ENCODE assay signal across 16 cellular contexts in the genomic region with DNA sequence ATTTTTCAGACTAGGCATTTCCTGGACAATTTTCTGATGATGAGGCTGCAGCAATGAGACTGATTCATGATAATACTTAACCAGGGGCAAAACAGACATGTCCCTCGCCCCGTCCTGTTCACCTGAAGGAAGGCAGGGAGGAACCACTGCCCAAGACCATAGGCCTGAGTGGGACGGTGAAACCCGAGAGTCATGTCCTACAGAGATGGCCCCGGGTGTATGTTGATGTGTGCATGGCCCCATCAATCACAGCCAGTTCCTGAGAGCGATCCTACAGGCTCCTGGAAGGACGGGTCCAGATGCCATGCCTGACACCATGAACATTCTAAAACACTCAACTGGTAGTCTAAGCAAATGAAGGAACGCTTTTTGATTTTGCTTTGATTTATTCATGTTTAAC.
"Had no signal": no experiment of that assay in that cellular context is flagged by ENCODE, and none has a peak within 500 bp of the region (broad histone marks: within the 10 kb centered on the region; RNA-seq: fewer than 3 reads in every experiment).

No MANE protein-coding gene starts in this region.

- DNase-seq: activated CD4-positive, alpha-beta T cell treated with anti-CD3 and anti-CD28 coated beads for 36 hours; activated CD4-positive, alpha-beta T cell treated with anti-CD3 and anti-CD28 coated beads, Interleukin-2, amount 50 U/mL, for 48 hours; activated CD8-positive, alpha-beta memory T cell treated with anti-CD3 and anti-CD28 coated beads, Interleukin-2, amount 50 U/mL, for 48 hours; activated naive CD4-positive, alpha-beta T cell treated with Interleukin-2 at 50 U/mL for 16 hours; activated naive CD8-positive, alpha-beta T cell treated with anti-CD3 and anti-CD28 coated beads for 36 hours; activated T-cell treated with anti-CD3 and anti-CD28 coated beads, Interleukin-2, amount 50 U/mL, for 48 hours; cerebellar nuclear complex; cortex of kidney; immature natural killer cell; kidney glomerular epithelial cell; left ventricle myocardium superior; mammary epithelial cell; stimulated activated CD4-positive, alpha-beta T cell treated with anti-CD3 and anti-CD28 coated beads, Interleukin-4, amount 100 ng/mL, for 1 hour; stimulated activated naive CD4-positive, alpha-beta T cell; T1000; upper lobe of right lung had no signal
